24 cellular contexts compared by ENCODE assay signal in genomic region chr1:236422517-236422876, GRCh38.
"Had no signal": no experiment of that assay in that cellular context is flagged by ENCODE, and none has a peak within 500 bp of the region (broad histone marks: within the 10 kb centered on the region; RNA-seq: fewer than 3 reads in every experiment).

No MANE protein-coding gene starts in this region.

- DNase-seq: activated CD4-positive, alpha-beta memory T cell treated with anti-CD3 and anti-CD28 coated beads, Interleukin-2, amount 10 ng/mL, durations not matched to agents 7 days and 5 days; activated CD4-positive, alpha-beta T cell treated with anti-CD3 and anti-CD28 coated beads for 1 hour; activated CD4-positive, alpha-beta T cell treated with anti-CD3 and anti-CD28 coated beads for 4 hours; activated CD4-positive, alpha-beta T cell treated with anti-CD3 and anti-CD28 coated beads, Interleukin-2, amount 10 ng/mL, durations not matched to agents 7 days and 5 days; activated CD4-positive, alpha-beta T cell treated with anti-CD3 and anti-CD28 coated beads, Interleukin-2, amount 50 U/mL, for 4 hours; activated effector memory CD4-positive, alpha-beta T cell treated with anti-CD3 and anti-CD28 coated beads, Interleukin-2, amount 50 U/mL, for 16 hours; activated naive CD4-positive, alpha-beta T cell treated with anti-CD3 and anti-CD28 coated beads, Interleukin-2, amount 10 ng/mL, durations not matched to agents 7 days and 5 days; activated naive CD8-positive, alpha-beta T cell treated with anti-CD3 and anti-CD28 coated beads, Interleukin-2, amount 10 ng/mL, durations not matched to agents 7 days and 5 days; activated T-cell treated with anti-CD3 and anti-CD28 coated beads, Interleukin-2, amount 50 U/mL, for 1 hour; brain microvascular endothelial cell; dorsolateral prefrontal cortex; effector memory CD4-positive, alpha-beta T cell; endodermal cell; foreskin fibroblast; head of caudate nucleus; T-helper 2 cell had no signal

- H3K4me3 ChIP-seq: coronary artery, dorsolateral prefrontal cortex had no signal

- H3K27ac ChIP-seq: brain microvascular endothelial cell, coronary artery, dorsolateral prefrontal cortex, VCaP had no signal

- H3K27me3 ChIP-seq: brain microvascular endothelial cell had no signal

- FAIRE-seq: astrocyte, bronchial epithelial cell, frontal cortex had no signal

- H3K36me3 ChIP-seq: brain microvascular endothelial cell had no signal

- ATAC-seq: activated naive CD4-positive, alpha-beta T cell treated with anti-CD3 and anti-CD28 coated beads, Interleukin-2, amount 50 U/mL, for 72 hours; esophagus mucosa; WTC11 had no signal
